ENCODE assay signal across 20 cellular contexts in the genomic region with DNA sequence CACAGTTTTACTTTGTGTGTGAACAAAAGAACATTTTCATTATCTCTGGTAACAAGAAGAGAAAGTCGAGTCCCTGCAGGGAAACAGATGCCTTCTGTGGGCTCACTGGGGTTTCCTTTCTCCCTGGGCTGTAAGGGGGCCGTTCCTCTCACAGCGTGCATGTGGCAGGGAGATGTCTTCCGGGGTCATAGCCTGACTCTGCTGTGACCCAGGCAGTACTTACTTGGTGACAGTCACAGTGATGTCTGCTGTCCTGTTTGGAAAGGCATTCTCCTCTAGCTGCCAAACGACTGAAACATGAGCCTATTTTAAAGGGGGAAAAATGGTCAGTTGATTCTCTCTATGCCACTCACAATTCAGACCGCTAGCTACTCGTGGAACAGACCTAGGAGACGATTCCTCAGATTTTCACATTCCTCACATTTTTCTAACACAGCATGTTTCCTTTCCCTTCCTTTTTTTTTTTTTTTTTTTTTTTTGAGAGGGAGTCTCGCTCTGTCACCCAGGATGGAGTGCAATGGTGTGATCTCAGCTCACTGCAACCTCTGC. TPM values are rescaled to one million over a fixed set of nuclear protein-coding genes. Genes with fewer than 3 reads are reported as not detected.
DNase-seq lines count a peak whose midpoint lies in the region; ATAC-seq, FAIRE-seq and TF ChIP-seq lines count a peak whose summit lies in the region.
"Had no signal": no experiment of that assay in that cellular context is flagged by ENCODE, and none has a peak within 500 bp of the region (broad histone marks: within the 10 kb centered on the region; RNA-seq: fewer than 3 reads in every experiment).

No MANE protein-coding gene starts in this region.

- H3K4me3 Mint-ChIP-seq in astrocyte (ENCODE audit: unreplicated experiment) = no peak overlapping the region
- H3K4me3 Mint-ChIP-seq: activated T-cell treated with anti-CD3 and anti-CD28 coated beads, Interleukin-2, amount 50 U/mL, for 4 hours had no signal

- H3K4me1 ChIP-seq in astrocyte (ENCODE audit: insufficient read depth, low read length) (peaks cover 14% of the 10 kb centered on the region), skeletal muscle tissue (ENCODE audit: control insufficient read depth in 3 of 3, insufficient read depth in 3 of 3, low read length in 3 of 3) (peaks cover 4 to 12% (median 10%) of the 10 kb centered on the region in 3 donors), adrenal gland (replicated peaks in 1 of 2) (no peaks in the 10 kb centered on the region), tibial artery (no peaks in the 10 kb centered on the region)
- H3K4me1 ChIP-seq: left lung had no signal

- H2AFZ ChIP-seq in astrocyte (ENCODE audit: low read depth, low read length) = peak overlapping the region; percentile 58

- FAIRE-seq in astrocyte (lab: Jason Lieb, UNC) = peak; percentile 29

- no peak for TF ChIP-seq CTCF in astrocyte (IDR thresholded peaks at IDR 0.05; ENCODE audit: insufficient read depth, low read depth, low read length)
- TF ChIP-seq CTCF in adrenal gland (IDR thresholded peaks at IDR 0.05) = no peak
- no peak for TF ChIP-seq CTCF in tibial artery (IDR thresholded peaks at IDR 0.05)

- no peak for TF ChIP-seq POLR2A in adrenal gland (IDR thresholded peaks at IDR 0.05)

- peaks cover 3% of the 10 kb centered on the region for H4K20me1 ChIP-seq in astrocyte (ENCODE audit: insufficient read depth, low read length)

- peak overlapping the region; percentile 64 for H3K4me2 ChIP-seq in astrocyte (ENCODE audit: low read length)

- intact Hi-C loops in Right ventricle myocardium superior (cut with DNase I) = loop anchor here (10.0 kb wide), 1 partner anchor 274 kb away; no protein-coding TSS in a partner anchor
- intact Hi-C loops in cardiac septum (cut with DNase I) = no loop called here
- intact Hi-C loops in adrenal gland (cut with DNase I) = loop anchor here (10.0 kb wide), 1 partner anchor 114 kb away; a partner anchor contains a TSS
- intact Hi-C loops in tibial artery (cut with DNase I; ENCODE audit: low total_unique reads) = loop anchor here (10.0 kb wide), 1 partner anchor 114 kb away; a partner anchor contains a TSS

- H3K27me3 Mint-ChIP-seq in astrocyte (ENCODE audit: low read depth, unreplicated experiment) = peaks cover 2% of the 10 kb centered on the region

- no peak overlapping the region for H3K4me3 ChIP-seq in astrocyte (ENCODE audit: insufficient read depth, low read depth, low read length)
- H3K4me3 ChIP-seq in skeletal muscle tissue (ENCODE audit: low read length in 3 of 3) = peak overlapping the region; percentile 27 to 52 (median 35)
- no peak overlapping the region for H3K4me3 ChIP-seq in adrenal gland
- no peak overlapping the region for H3K4me3 ChIP-seq in tibial artery
- H3K4me3 ChIP-seq: heart left ventricle, left lung, testis had no signal

- no peaks in the 10 kb centered on the region for H3K9me3 Mint-ChIP-seq in astrocyte (ENCODE audit: unreplicated experiment)
- H3K9me3 Mint-ChIP-seq: activated T-cell treated with anti-CD3 and anti-CD28 coated beads, Interleukin-2, amount 50 U/mL, for 4 hours had no signal

- H3K27me3 ChIP-seq in astrocyte (ENCODE audit: insufficient read depth, low read length) (no peaks in the 10 kb centered on the region), skeletal muscle tissue (ENCODE audit: control insufficient read depth in 3 of 3, insufficient read depth in 3 of 3, low read length in 3 of 3) (no peaks in the 10 kb centered on the region), adrenal gland (no peaks in the 10 kb centered on the region), tibial artery (peaks cover 0 to 12% of the 10 kb centered on the region in 2 donors)
- H3K27me3 ChIP-seq: left lung, neutrophil, testis had no signal

- H3K36me3 ChIP-seq in astrocyte (ENCODE audit: insufficient read depth, low read length) (no peaks in the 10 kb centered on the region), skeletal muscle tissue (ENCODE audit: control insufficient read depth in 3 of 3, insufficient read depth in 3 of 3, low read length in 3 of 3) (no peaks in the 10 kb centered on the region), adrenal gland (replicated peaks in 1 of 2) (no peaks in the 10 kb centered on the region), tibial artery (no peaks in the 10 kb centered on the region)
- H3K36me3 ChIP-seq: heart left ventricle had no signal

- DNase-seq in Right ventricle myocardium superior (no peak), cardiac septum (ENCODE audit: low spot score) (no peak), astrocyte (ENCODE audit: low read depth) (peak; percentile 54), iris pigment epithelial cell (ENCODE audit: low read depth) (peak; percentile 59), adrenal gland (no peak), tibial artery (no peak)
- DNase-seq: activated CD4-positive, alpha-beta T cell treated with anti-CD3 and anti-CD28 coated beads for 1 hour; activated T-cell treated with anti-CD3 and anti-CD28 coated beads, Interleukin-2, amount 50 U/mL, for 4 hours; anterior cingulate cortex; Calu3; effector CD8-positive, alpha-beta T cell; heart left ventricle; left lung; NCI-H1092 treated with DMSO at 0.1 percent for 48 hours; NCI-H345; T-helper 1 cell; testis had no signal

- peak; percentile 31 for ATAC-seq in Right ventricle myocardium superior (ENCODE audit: poor library complexity)
- ATAC-seq in GM18517 (IDR thresholded peaks at IDR 0.05; ENCODE audit: unreplicated experiment) = no peak
- ATAC-seq: activated T-cell treated with anti-CD3 and anti-CD28 coated beads, Interleukin-2, amount 50 U/mL, for 4 hours; left lung had no signal

- peaks cover under 1% of the 10 kb centered on the region for H3K36me3 Mint-ChIP-seq in astrocyte (ENCODE audit: low read depth, unreplicated experiment)

- H3K27ac Mint-ChIP-seq in astrocyte (ENCODE audit: unreplicated experiment) = peak overlapping the region; percentile 67

- H3K9ac ChIP-seq in astrocyte (ENCODE audit: low read length) (peak overlapping the region; percentile 2), skeletal muscle tissue (ENCODE audit: low read depth in 1 of 3, low read length in 3 of 3) (peak overlapping the region in 1 of 3 donors; percentile 17)

- 57 to 61% (median 60%) methylated on average over 8 to 9 of the region's 9 CpGs for WGBS in adrenal gland, 4 donors

- H3K79me2 ChIP-seq in astrocyte (ENCODE audit: insufficient read depth, low read length) = peaks cover 18% of the 10 kb centered on the region

- peaks cover 13% of the 10 kb centered on the region for H3K4me1 Mint-ChIP-seq in astrocyte (ENCODE audit: low read depth, unreplicated experiment)

- no peaks in the 10 kb centered on the region for H3K9me3 ChIP-seq in astrocyte (ENCODE audit: insufficient read depth, low read depth, low read length)
- no peaks in the 10 kb centered on the region for H3K9me3 ChIP-seq in skeletal muscle tissue (ENCODE audit: control insufficient read depth in 3 of 3, low read length in 3 of 3)
- no peaks in the 10 kb centered on the region for H3K9me3 ChIP-seq in adrenal gland (replicated peaks in 1 of 3)
- no peaks in the 10 kb centered on the region for H3K9me3 ChIP-seq in tibial artery
- H3K9me3 ChIP-seq: heart left ventricle, left lung, neutrophil, testis had no signal

- H3K27ac ChIP-seq in astrocyte (ENCODE audit: low read depth, low read length) = peak overlapping the region; percentile 3
- H3K27ac ChIP-seq in skeletal muscle tissue (ENCODE audit: low read depth, low read length) = no peak overlapping the region
- H3K27ac ChIP-seq in adrenal gland = peak overlapping the region in 2 of 5 donors; percentile 15 to 53
- H3K27ac ChIP-seq in tibial artery = no peak overlapping the region
- H3K27ac ChIP-seq: left lung, neutrophil, testis had no signal

RNA-seq across cellular contexts. Expression of a gene that starts 7.3 kb away (rescaled TPM):
- 0.13 TPM for total RNA-seq in Right ventricle myocardium superior
- 0.30 TPM for total RNA-seq in cardiac septum
- total RNA-seq in astrocyte = 1.7 and 2.4 TPM in 2 replicates
- total RNA-seq in skeletal muscle tissue = 2.6 TPM
- 1 to 10 TPM in 1 of 8 donors, under 1 TPM in 7; 0.14 to 1.2 (median 0.39) TPM for total RNA-seq in adrenal gland
- polyA plus RNA-seq in adrenal gland = under 1 TPM; 0.07 to 0.48 (median 0.08) TPM

RNA-seq across cellular contexts. Expression of a gene that starts 35.0 kb away (rescaled TPM):
- 13.0 TPM for total RNA-seq in Right ventricle myocardium superior
- 37.9 TPM for total RNA-seq in cardiac septum
- 2.4 TPM in 2 replicates for total RNA-seq in astrocyte
- 13.0 TPM for total RNA-seq in skeletal muscle tissue
- 1 to 10 TPM in 5 of 8 donors, under 1 TPM in 3; 0.25 to 2.8 (median 1.2) TPM for total RNA-seq in adrenal gland
- 1 to 10 TPM in 1 of 3 donors, under 1 TPM in 2; 0.59 to 2.0 (median 0.88) TPM for polyA plus RNA-seq in adrenal gland

Comparison
In these comparisons a context has a peak if more than half of its experiments do, and no peak if none do; other contexts are left out.
1. DNase-seq: peak in astrocyte (single experiment) and iris pigment epithelial cell (single experiment); none in Right ventricle myocardium superior (single experiment), cardiac septum (single experiment), adrenal gland (0 of 7) and tibial artery (0 of 2).
2. H3K4me3 ChIP-seq: peak in skeletal muscle tissue (3 of 3); none in astrocyte (single experiment), adrenal gland (0 of 4) and tibial artery (0 of 2).